In genomic region chr2:42135381-42136312, GRCh38 we compare ENCODE assay signal across 1 cellular context.
TF ChIP-seq lines count a peak whose summit lies in the region.

No MANE protein-coding gene starts in this region.

TF ChIP-seq in HepG2, 621 proteins besides CTCF, POLR2A, EP300 and RAD21 (continued from another document and continues in another):
- TF ChIP-seq ARID4A (CRISPR knock-in tag; IDR thresholded peaks at IDR 0.05; ENCODE audit: borderline replicate concordance) (peak; percentile 69; the same call in 1 of the 2 replicates), ZBTB33 (CRISPR knock-in tag; IDR thresholded peaks at IDR 0.05) (peak; percentile 40; the same call in 1 of the 2 replicates), SMAD3 (CRISPR knock-in tag; IDR thresholded peaks at IDR 0.05) (peak; percentile 72), ZNF562 (CRISPR knock-in tag; IDR thresholded peaks at IDR 0.05; ENCODE audit: borderline replicate concordance) (no peak), ZNF12 (CRISPR knock-in tag; IDR thresholded peaks at IDR 0.05) (no peak), HMGXB3 (CRISPR knock-in tag; IDR thresholded peaks at IDR 0.05; ENCODE audit: borderline replicate concordance) (peak; percentile 39; the same call in 1 of the 2 replicates), ZNF570 (CRISPR knock-in tag; IDR thresholded peaks at IDR 0.05; ENCODE audit: borderline replicate concordance) (no peak), ZNF205 (CRISPR knock-in tag; IDR thresholded peaks at IDR 0.05) (peak; percentile 84), ZUFSP (CRISPR knock-in tag; IDR thresholded peaks at IDR 0.05; ENCODE audit: borderline replicate concordance) (no peak), RBM22 (optimal IDR thresholded peaks at IDR 0.05; ENCODE audit: low read length) (no peak), CBX5 (CRISPR knock-in tag; IDR thresholded peaks at IDR 0.05; ENCODE audit: borderline replicate concordance) (peak; percentile 48; the same call in 1 of the 2 replicates), PHF8 (CRISPR knock-in tag; IDR thresholded peaks at IDR 0.05) (peak; percentile 47; the same call in 1 of the 2 replicates), ZBTB7B (CRISPR knock-in tag; IDR thresholded peaks at IDR 0.05) (peak; percentile 95), MED13 (CRISPR knock-in tag; IDR thresholded peaks at IDR 0.05) (peak; percentile 100), ZBTB40 (IDR thresholded peaks at IDR 0.05) (no peak), ZBTB40 (CRISPR knock-in tag; IDR thresholded peaks at IDR 0.05) (no peak; the same call in 1 of the 2 replicates), ARNT (IDR thresholded peaks at IDR 0.05) (no peak), ZNF136 (CRISPR knock-in tag; IDR thresholded peaks at IDR 0.05; ENCODE audit: low read depth) (peak; percentile 71; the same call in 1 of the 2 replicates), PATZ1 (CRISPR knock-in tag; IDR thresholded peaks at IDR 0.05) (peak; percentile 86), PLSCR1 (CRISPR knock-in tag; IDR thresholded peaks at IDR 0.05; ENCODE audit: borderline replicate concordance) (no peak), ZNF598 (CRISPR knock-in tag; IDR thresholded peaks at IDR 0.05; ENCODE audit: borderline replicate concordance) (no peak), ZNF234 (CRISPR knock-in tag; conservative IDR thresholded peaks at IDR 0.05) (no peak), ZBTB49 (CRISPR knock-in tag; IDR thresholded peaks at IDR 0.05; ENCODE audit: borderline replicate concordance) (peak; percentile 69; the same call in 1 of the 2 replicates)
